8 cellular contexts compared by ENCODE assay signal in the genomic region with DNA sequence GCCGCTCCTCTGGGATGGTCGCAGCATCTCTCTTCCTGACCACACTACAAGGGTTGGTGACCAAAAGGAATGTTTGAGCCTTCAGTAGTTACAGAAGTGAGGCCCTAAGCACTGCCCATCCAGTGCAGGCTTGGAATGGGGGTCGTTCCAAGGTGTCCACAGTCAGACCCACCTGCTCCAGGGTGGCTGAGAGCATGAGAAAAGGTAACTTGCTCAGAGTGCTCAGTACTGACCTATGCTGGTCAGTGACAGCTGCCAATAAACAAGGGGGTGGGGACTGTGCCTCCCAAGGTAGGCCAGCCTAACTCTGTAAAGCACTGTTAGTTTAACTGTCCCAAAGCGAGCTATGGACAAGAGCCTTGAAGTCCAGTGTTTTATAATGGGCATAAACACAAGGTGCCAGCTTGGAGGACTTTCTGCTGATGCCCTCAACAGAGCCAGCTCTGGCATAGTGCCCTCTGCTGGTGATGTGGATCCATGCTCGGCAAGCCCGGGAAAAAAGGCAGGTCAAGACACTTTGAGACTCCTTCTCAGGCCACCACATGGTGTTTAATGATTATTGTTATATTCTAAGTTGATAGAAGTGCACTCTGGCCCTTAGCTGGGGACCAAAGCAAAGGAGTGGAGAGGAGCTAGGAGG.
DNase-seq lines count a peak whose midpoint lies in the region; ATAC-seq lines count a peak whose summit lies in the region.

No MANE protein-coding gene starts in this region.

- H3K27me3 Mint-ChIP-seq in activated naive CD4-positive, alpha-beta T cell treated with anti-CD3 and anti-CD28 coated beads, Interleukin-2, amount 10 ng/mL, durations not matched to agents 7 days and 5 days = peaks cover 6% of the 10 kb centered on the region

- ATAC-seq in GM19438 (IDR thresholded peaks at IDR 0.05; ENCODE audit: low read depth, unreplicated experiment) (peak; percentile 66), GM18520 (IDR thresholded peaks at IDR 0.05; ENCODE audit: unreplicated experiment) (no peak)

- H3K27ac Mint-ChIP-seq in activated naive CD4-positive, alpha-beta T cell treated with anti-CD3 and anti-CD28 coated beads, Interleukin-2, amount 10 ng/mL, durations not matched to agents 7 days and 5 days = peak overlapping the region; percentile 58

- H3K36me3 Mint-ChIP-seq in activated naive CD4-positive, alpha-beta T cell treated with anti-CD3 and anti-CD28 coated beads, Interleukin-2, amount 10 ng/mL, durations not matched to agents 7 days and 5 days = no peaks in the 10 kb centered on the region

- CTCF ChIA-PET in activated naive CD4-positive, alpha-beta T cell treated with anti-CD3 and anti-CD28 coated beads, Interleukin-2, amount 10 ng/mL, durations not matched to agents 7 days and 5 days (lab: Charles Lee) = interaction anchor here (0.6 to 7.1 kb wide), 36 partner anchors 9 to 353 kb away, joined by 3 to 164 read pairs (median 4); no protein-coding TSS in a partner anchor

- no peaks in the 10 kb centered on the region for H3K4me1 Mint-ChIP-seq in activated naive CD4-positive, alpha-beta T cell treated with anti-CD3 and anti-CD28 coated beads, Interleukin-2, amount 10 ng/mL, durations not matched to agents 7 days and 5 days

- H3K4me3 Mint-ChIP-seq in activated naive CD4-positive, alpha-beta T cell treated with anti-CD3 and anti-CD28 coated beads, Interleukin-2, amount 10 ng/mL, durations not matched to agents 7 days and 5 days = no peak overlapping the region

- DNase-seq in COR-L47 (lab: John Stamatoyannopoulos, UW) (peak; percentile 53), HUDEP-2 (lab: John Stamatoyannopoulos, UW; ENCODE audit: unreplicated experiment in 76 of 76) (peak in 57 of 76 experiments; percentile 0 to 69 (median 32)), SHP77 (lab: John Stamatoyannopoulos, UW) (peak; percentile 54 to 61), head of caudate nucleus (peak in 41 of 42 donors; percentile 30 to 87 (median 69)), putamen (ENCODE audit: low spot score) (peak; percentile 31)
- peak; percentile 67 for DNase-seq in activated naive CD4-positive, alpha-beta T cell treated with anti-CD3 and anti-CD28 coated beads, Interleukin-2, amount 10 ng/mL, durations not matched to agents 7 days and 5 days

- H3K9me3 Mint-ChIP-seq in activated naive CD4-positive, alpha-beta T cell treated with anti-CD3 and anti-CD28 coated beads, Interleukin-2, amount 10 ng/mL, durations not matched to agents 7 days and 5 days = no peaks in the 10 kb centered on the region

- intact Hi-C loops in head of caudate nucleus (cut with DNase I) = loop anchor here (10.0 kb wide), 1 partner anchor 207 kb away; no protein-coding TSS in a partner anchor
